ENCODE assay signal across 37 cellular contexts in the genomic region with DNA sequence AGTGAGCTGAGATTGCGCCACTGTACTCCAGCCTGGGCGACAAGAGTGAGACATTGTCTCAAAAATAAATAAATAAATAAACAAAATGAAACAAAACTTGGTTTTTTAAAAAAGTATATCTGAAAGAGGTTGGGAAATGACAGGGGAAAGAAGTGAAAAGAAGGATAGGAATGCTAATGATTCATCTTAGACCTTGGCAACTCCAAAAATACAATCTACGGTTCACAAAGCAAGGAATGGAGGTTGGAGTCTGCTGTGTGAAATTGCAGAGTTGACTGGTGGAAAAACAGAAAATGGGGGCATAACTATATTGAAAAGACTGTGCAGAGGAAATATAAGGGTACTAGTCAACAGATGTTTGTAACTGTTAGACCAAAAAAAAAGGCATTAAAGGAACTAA. TPM values are rescaled to one million over a fixed set of nuclear protein-coding genes. Genes with fewer than 3 reads are reported as not detected.
"Had no signal": no experiment of that assay in that cellular context is flagged by ENCODE, and none has a peak within 500 bp of the region (broad histone marks: within the 10 kb centered on the region; RNA-seq: fewer than 3 reads in every experiment).

No MANE protein-coding gene starts in this region.

- H3K9me3 ChIP-seq: adrenal gland had no signal

- H2AFZ ChIP-seq: PC-9 had no signal

- H3K4me1 ChIP-seq: adrenal gland had no signal

- H3K9me3 Mint-ChIP-seq: activated CD8-positive, alpha-beta T cell treated with anti-CD3 and anti-CD28 coated beads for 36 hours; activated naive CD4-positive, alpha-beta T cell treated with anti-CD3 and anti-CD28 coated beads, Interleukin-2, amount 50 U/mL, for 72 hours; activated T-helper 2 cell treated with anti-CD3 and anti-CD28 coated beads, Interferon-gamma antibody, Interleukin-2, Interleukin-4, amounts not matched to agents 10 μg/mL and 5 μg/mL and 100 μg/mL, durations not matched to agents 14 hours and 24 hours and 36 hours had no signal

- DNase-seq: activated CD4-positive, alpha-beta T cell treated with anti-CD3 and anti-CD28 coated beads for 1 hour; activated CD4-positive, alpha-beta T cell treated with anti-CD3 and anti-CD28 coated beads for 48 hours; activated CD4-positive, CD25-positive, alpha-beta regulatory T cell; activated CD8-positive, alpha-beta T cell treated with anti-CD3 and anti-CD28 coated beads for 36 hours; activated gamma-delta T cell; activated naive CD4-positive, alpha-beta T cell treated with Interleukin-2 at 50 U/mL for 16 hours; activated T-cell treated with anti-CD3 and anti-CD28 coated beads, Interleukin-2, amount 50 U/mL, for 24 hours; anterior cingulate cortex; central memory CD4-positive, alpha-beta T cell; Kasumi-1; KG1; MM.1S; MV-4-11; NCI-H1092; NCI-H1436 treated with DMSO at 0.1 percent for 48 hours; NCI-H1694 treated with DMSO at 0.1 percent for 48 hours; NCI-H2029; NCI-H2107; NCI-H2171; NCI-H510A; NCI-H526; NCI-H748 treated with DMSO at 0.1 percent for 48 hours; NK-92 treated with Interleukin-12 subunit alpha and Interleukin-12 subunit beta, amount 100 ng/mL, for 24 hours; PC-9; SIG-M5; SW 1271; T1000; WERI-Rb-1 had no signal

- H3K4me3 Mint-ChIP-seq: activated CD8-positive, alpha-beta T cell treated with anti-CD3 and anti-CD28 coated beads for 36 hours; activated T-cell treated with anti-CD3 and anti-CD28 coated beads, Interleukin-2, amount 50 U/mL, for 24 hours; brain had no signal

- H3K27ac ChIP-seq: adrenal gland, PC-9, RWPE1, WERI-Rb-1 had no signal

- H3K4me3 ChIP-seq: adrenal gland, PC-9 had no signal

- H3K36me3 ChIP-seq: adrenal gland, WERI-Rb-1 had no signal

- H3K4me2 ChIP-seq: PC-9 had no signal

- H3K4me1 Mint-ChIP-seq: brain had no signal

- H3K27ac Mint-ChIP-seq: activated CD8-positive, alpha-beta T cell treated with anti-CD3 and anti-CD28 coated beads for 36 hours; activated naive CD4-positive, alpha-beta T cell treated with anti-CD3 and anti-CD28 coated beads, Interleukin-2, amount 50 U/mL, for 72 hours; activated T-cell treated with anti-CD3 and anti-CD28 coated beads, Interleukin-2, amount 50 U/mL, for 24 hours; activated T-helper 2 cell treated with anti-CD3 and anti-CD28 coated beads, Interferon-gamma antibody, Interleukin-2, Interleukin-4, amounts not matched to agents 10 μg/mL and 5 μg/mL and 100 μg/mL, durations not matched to agents 14 hours and 24 hours and 36 hours; brain had no signal

- H3K36me3 Mint-ChIP-seq: activated naive CD4-positive, alpha-beta T cell treated with anti-CD3 and anti-CD28 coated beads, Interleukin-2, amount 50 U/mL, for 72 hours; brain had no signal

RNA-seq across cellular contexts. Expression of a gene that starts 40.0 kb away (rescaled TPM):
- total RNA-seq: activated CD8-positive, alpha-beta T cell treated with anti-CD3 and anti-CD28 coated beads for 36 hours; activated naive CD4-positive, alpha-beta T cell treated with anti-CD3 and anti-CD28 coated beads, Interleukin-2, amount 50 U/mL, for 72 hours; activated T-helper 2 cell treated with anti-CD3 and anti-CD28 coated beads, Interferon-gamma antibody, Interleukin-2, Interleukin-4, amounts not matched to agents 10 μg/mL and 5 μg/mL and 100 μg/mL, durations not matched to agents 14 hours and 24 hours and 36 hours; cerebellum; PC-9; SK-MEL-5; T-helper 1 cell treated with Interleukin-12 subunit alpha and Interleukin-12 subunit beta and Interleukin-4 antibody, amounts not matched to agents 30 ng/mL and 1 ng/mL, for 36 hours; T-helper 2 cell treated with Interferon-gamma antibody and Interleukin-4, amounts not matched to agents 100 ng/mL and 5 ng/mL, for 36 hours had no signal

RNA-seq across cellular contexts. Expression of a gene that starts 49.2 kb away (rescaled TPM):
- total RNA-seq: activated CD8-positive, alpha-beta T cell treated with anti-CD3 and anti-CD28 coated beads for 36 hours; activated naive CD4-positive, alpha-beta T cell treated with anti-CD3 and anti-CD28 coated beads, Interleukin-2, amount 50 U/mL, for 72 hours; activated T-helper 2 cell treated with anti-CD3 and anti-CD28 coated beads, Interferon-gamma antibody, Interleukin-2, Interleukin-4, amounts not matched to agents 10 μg/mL and 5 μg/mL and 100 μg/mL, durations not matched to agents 14 hours and 24 hours and 36 hours; PC-9; T-helper 1 cell treated with Interleukin-12 subunit alpha and Interleukin-12 subunit beta and Interleukin-4 antibody, amounts not matched to agents 30 ng/mL and 1 ng/mL, for 36 hours; T-helper 2 cell treated with Interferon-gamma antibody and Interleukin-4, amounts not matched to agents 100 ng/mL and 5 ng/mL, for 36 hours had no signal
